8 cellular contexts compared by ENCODE assay signal in the genomic region with DNA sequence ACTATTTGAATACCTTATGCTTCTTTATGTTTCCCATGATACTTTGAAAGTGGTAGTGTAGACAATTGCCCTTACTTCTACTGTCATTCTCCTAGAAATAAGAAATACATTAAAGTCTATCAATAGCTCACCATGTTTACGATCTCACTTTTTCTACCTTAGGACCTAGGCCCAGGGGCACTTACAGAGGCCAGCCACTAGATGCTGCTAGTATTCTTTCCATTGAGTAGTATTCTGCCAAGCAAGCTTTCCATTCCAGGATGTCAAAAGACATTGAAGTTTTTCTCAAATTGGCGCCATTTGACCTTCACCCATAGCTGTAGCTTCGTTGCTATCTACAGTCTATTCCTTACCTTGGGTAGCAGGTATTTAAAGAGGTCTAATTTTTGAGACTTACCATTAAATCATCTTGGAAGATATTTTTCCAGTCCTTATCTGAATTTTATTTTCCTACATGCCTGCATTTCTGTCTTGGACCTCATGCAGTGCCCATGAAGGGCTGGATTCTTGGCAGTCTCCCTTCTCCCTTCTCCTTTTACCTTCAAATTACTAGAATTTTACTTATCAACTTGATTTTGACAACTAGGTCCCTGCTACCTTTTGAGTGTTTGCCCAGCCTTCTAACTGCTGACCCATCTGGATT.
DNase-seq lines count a peak whose midpoint lies in the region; TF ChIP-seq lines count a peak whose summit lies in the region.

No MANE protein-coding gene starts in this region.

- no peak overlapping the region for H2AFZ ChIP-seq in Loucy (ENCODE audit: low read length)

- POLR2A ChIA-PET in CD8-positive, alpha-beta memory T cell (lab: Charles Lee), result no interaction called here

- H3K9me3 ChIP-seq in Loucy (ENCODE audit: insufficient read depth, low read depth, low read length) (no peaks in the 10 kb centered on the region), Peyer's patch (no peaks in the 10 kb centered on the region)
- H3K9me3 ChIP-seq in CD8-positive, alpha-beta memory T cell (ENCODE audit: low read length), result no peaks in the 10 kb centered on the region

- H3K79me2 ChIP-seq in Loucy (ENCODE audit: insufficient read depth, low read length), result no peaks in the 10 kb centered on the region

- CTCF ChIA-PET in CD8-positive, alpha-beta memory T cell (lab: Charles Lee), result no interaction called here

- H3K9ac ChIP-seq in Loucy (ENCODE audit: low read depth, low read length, poor library complexity, severe bottlenecking), result no peak overlapping the region

- H3K27me3 ChIP-seq in H7 (ENCODE audit: control insufficient read depth, insufficient read depth, low read length) (no peaks in the 10 kb centered on the region), Loucy (ENCODE audit: insufficient read depth, low read length, poor library complexity, severe bottlenecking) (no peaks in the 10 kb centered on the region), Peyer's patch (no peaks in the 10 kb centered on the region)
- no peaks in the 10 kb centered on the region for H3K27me3 ChIP-seq in CD8-positive, alpha-beta memory T cell (ENCODE audit: insufficient read depth, low read length, poor library complexity, severe bottlenecking)

- H3K36me3 ChIP-seq in H7 (replicated peaks; ENCODE audit: control insufficient read depth, insufficient read depth, low read length), result no peaks in the 10 kb centered on the region
- H3K36me3 ChIP-seq in Loucy (ENCODE audit: insufficient read depth, low read length), result no peaks in the 10 kb centered on the region
- H3K36me3 ChIP-seq in Peyer's patch, result no peaks in the 10 kb centered on the region
- no peaks in the 10 kb centered on the region for H3K36me3 ChIP-seq in CD8-positive, alpha-beta memory T cell (ENCODE audit: insufficient read depth, low read length)

- no peak overlapping the region for H3K4me2 ChIP-seq in Loucy (ENCODE audit: low read depth, low read length, poor library complexity, severe bottlenecking)

- TF ChIP-seq CTCF in GM12864 (IDR thresholded peaks at IDR 0.05; ENCODE audit: low read depth, low read length, missing control alignments) (peak; percentile 83), Loucy (conservative IDR thresholded peaks at IDR 0.05; ENCODE audit: low read length) (peak; percentile 70), Peyer's patch (IDR thresholded peaks at IDR 0.05) (peak in 4 of 6 experiments; percentile 31 to 56 (median 48))

- no peaks in the 10 kb centered on the region for H4K20me1 ChIP-seq in Loucy (ENCODE audit: insufficient read depth, low read length, poor library complexity, severe bottlenecking)

- DNase-seq in GM12864 (ENCODE audit: low read depth) (no peak), H7 (peak; percentile 58), Peyer's patch (no peak), epidermal melanocyte (ENCODE audit: insufficient read length, low spot score) (peak; percentile 65), nucleus accumbens (lab: John Stamatoyannopoulos, UW) (peak in 36 of 56 donors; percentile 0 to 62 (median 11)), germinal center (ENCODE audit: low spot score) (no peak)
- no peak for DNase-seq in CD8-positive, alpha-beta memory T cell

- H3F3A ChIP-seq in Loucy (ENCODE audit: low read depth), result no peaks in the 10 kb centered on the region

- H3K27me3 Mint-ChIP-seq in CD8-positive, alpha-beta memory T cell, result peaks cover 0 to 2% of the 10 kb centered on the region in 2 donors

- H3K27ac ChIP-seq in Peyer's patch, result no peak overlapping the region
- no peak overlapping the region for H3K27ac ChIP-seq in CD8-positive, alpha-beta memory T cell (ENCODE audit: low read depth, low read length)

- no peaks in the 10 kb centered on the region for H3K9me2 ChIP-seq in Loucy (replicated peaks; ENCODE audit: low read depth, low read length)

- no peak overlapping the region for H3K27ac Mint-ChIP-seq in CD8-positive, alpha-beta memory T cell

- H3K36me3 Mint-ChIP-seq in CD8-positive, alpha-beta memory T cell, result no peaks in the 10 kb centered on the region

- H3K4me1 Mint-ChIP-seq in CD8-positive, alpha-beta memory T cell, result no peaks in the 10 kb centered on the region

- no peak overlapping the region for H3K4me3 Mint-ChIP-seq in CD8-positive, alpha-beta memory T cell

- no peak overlapping the region for H3K4me3 ChIP-seq in GM12864 (ENCODE audit: low read depth, low read length)
- H3K4me3 ChIP-seq in H7 (ENCODE audit: insufficient read depth, low read depth, low read length), result no peak overlapping the region
- no peak overlapping the region for H3K4me3 ChIP-seq in Loucy (ENCODE audit: low read length, poor library complexity, severe bottlenecking)
- H3K4me3 ChIP-seq in Peyer's patch, result no peak overlapping the region
- H3K4me3 ChIP-seq in CD8-positive, alpha-beta memory T cell (ENCODE audit: low read length), result no peak overlapping the region

- peaks cover 0 to 4% (median 0%) of the 10 kb centered on the region in 5 donors for H3K9me3 Mint-ChIP-seq in CD8-positive, alpha-beta memory T cell

- H3K4me1 ChIP-seq in Loucy (ENCODE audit: insufficient read depth, low read length, poor library complexity, severe bottlenecking) (no peaks in the 10 kb centered on the region), Peyer's patch (no peaks in the 10 kb centered on the region)
- H3K4me1 ChIP-seq in CD8-positive, alpha-beta memory T cell (ENCODE audit: insufficient read depth, low read length), result no peaks in the 10 kb centered on the region

- TF ChIP-seq POLR2A in Peyer's patch (IDR thresholded peaks at IDR 0.05), result no peak

Comparison
In these comparisons a context has a peak if more than half of its experiments do, and no peak if none do; other contexts are left out.
1. DNase-seq: peak in H7 (single experiment), epidermal melanocyte (single experiment) and nucleus accumbens (36 of 56); none in GM12864 (single experiment), Peyer's patch (0 of 3), CD8-positive, alpha-beta memory T cell (0 of 5) and germinal center (single experiment).
2. Peak in every context shown above with its lines, with median percentiles within 50 percentile points of each other: CTCF ChIP-seq.